In genomic region chr10:71727429-71728217, GRCh38 we compare ENCODE assay signal across 8 cellular contexts. TPM values are rescaled to one million over a fixed set of nuclear protein-coding genes. Genes with fewer than 3 reads are reported as not detected.
DNase-seq lines count a peak whose midpoint lies in the region; ATAC-seq, FAIRE-seq and TF ChIP-seq lines count a peak whose summit lies in the region.

No MANE protein-coding gene starts in this region.

- H3K9ac ChIP-seq in neuronal stem cell (ENCODE audit: low read depth, low read length, poor library complexity): no peak overlapping the region

- H3K14ac ChIP-seq in neuronal stem cell (ENCODE audit: low read length): no peak overlapping the region

- no peak overlapping the region for H3K4me2 ChIP-seq in neuronal stem cell (ENCODE audit: insufficient read depth, low read length, poor library complexity, severe bottlenecking)

- no peak for FAIRE-seq in pancreas (lab: Jason Lieb, UNC)

- H2AK5ac ChIP-seq in neuronal stem cell (ENCODE audit: low read depth, low read length): no peak overlapping the region

- H3K9me3 Mint-ChIP-seq in effector memory CD8-positive, alpha-beta T cell: no peaks in the 10 kb centered on the region

- H3K4me3 Mint-ChIP-seq in effector memory CD8-positive, alpha-beta T cell: peak overlapping the region; percentile 66 to 77

- no peaks in the 10 kb centered on the region for H3K36me3 ChIP-seq in pancreas
- no peaks in the 10 kb centered on the region for H3K36me3 ChIP-seq in neuronal stem cell (replicated peaks in 1 of 2; ENCODE audit: control insufficient read depth in 2 of 2, insufficient read depth in 2 of 2, low read length in 2 of 2)

- ATAC-seq in GM21529 (IDR thresholded peaks at IDR 0.05; ENCODE audit: unreplicated experiment): peak; percentile 68
- peak; percentile 64 for ATAC-seq in effector memory CD8-positive, alpha-beta T cell (replicated peaks)
- peak in 3 of 4 donors; percentile 56 to 67 (median 62) for ATAC-seq in pancreas

- H4K8ac ChIP-seq in neuronal stem cell (ENCODE audit: low read depth, low read length): no peak overlapping the region

- DNase-seq in GDM1 (lab: John Stamatoyannopoulos, UW): peak; percentile 67
- peak; percentile 92 to 95 for DNase-seq in Kasumi-1 (lab: John Stamatoyannopoulos, UW)
- DNase-seq in activated CD4-positive, alpha-beta T cell treated with anti-CD3 and anti-CD28 coated beads for 1 hour: peak; percentile 46
- peak; percentile 73 to 81 (median 74) for DNase-seq in effector memory CD8-positive, alpha-beta T cell
- DNase-seq in pancreas: peak in 3 of 6 donors; percentile 34 to 59 (median 37)
- no peak for DNase-seq in neuronal stem cell (ENCODE audit: low spot score)
- no peak for DNase-seq in NCI-H226

- no peak overlapping the region for H2BK15ac ChIP-seq in neuronal stem cell (ENCODE audit: low read length)

- H3K9me3 ChIP-seq in pancreas (no peaks in the 10 kb centered on the region), neuronal stem cell (replicated peaks in 1 of 2; ENCODE audit: control insufficient read depth in 2 of 2, insufficient read depth in 1 of 2, low read depth in 1 of 2, low read length in 2 of 2) (no peaks in the 10 kb centered on the region)

- no peak overlapping the region for H2BK12ac ChIP-seq in neuronal stem cell (ENCODE audit: low read length)

- H3K4ac ChIP-seq in neuronal stem cell (ENCODE audit: low read length): no peak overlapping the region

- peaks cover 37 to 76% of the 10 kb centered on the region in 2 donors for H3K4me1 Mint-ChIP-seq in effector memory CD8-positive, alpha-beta T cell (ENCODE audit: low read depth in 2 of 2)

- H3K79me1 ChIP-seq in neuronal stem cell (ENCODE audit: low read depth, low read length): no peaks in the 10 kb centered on the region

- H2BK5ac ChIP-seq in neuronal stem cell (ENCODE audit: low read length): no peak overlapping the region

- H3K18ac ChIP-seq in neuronal stem cell (ENCODE audit: low read length): no peak overlapping the region

- peaks cover 8% of the 10 kb centered on the region for H3K36me3 Mint-ChIP-seq in effector memory CD8-positive, alpha-beta T cell (ENCODE audit: insufficient read depth)

- H3K27ac ChIP-seq in pancreas (peak overlapping the region; percentile 17 to 72 (median 62)), neuronal stem cell (replicated peaks; ENCODE audit: low read length) (no peak overlapping the region)

- H3K4me1 ChIP-seq in pancreas (peaks cover 0 to 4% (median 3%) of the 10 kb centered on the region in 3 donors), neuronal stem cell (ENCODE audit: control insufficient read depth in 2 of 2, insufficient read depth in 1 of 2, low read depth in 1 of 2, low read length in 2 of 2) (peaks cover 0 to 5% of the 10 kb centered on the region in 2 donors)

- H2BK120ac ChIP-seq in neuronal stem cell (ENCODE audit: low read depth, low read length): no peak overlapping the region

- H2AFZ ChIP-seq in neuronal stem cell (ENCODE audit: low read length): no peak overlapping the region

- no peaks in the 10 kb centered on the region for H3K27me3 Mint-ChIP-seq in effector memory CD8-positive, alpha-beta T cell

- peak overlapping the region; percentile 97 to 98 for H3K27ac Mint-ChIP-seq in effector memory CD8-positive, alpha-beta T cell

- H3K27me3 ChIP-seq in pancreas (no peaks in the 10 kb centered on the region), neuronal stem cell (ENCODE audit: control insufficient read depth in 3 of 3, insufficient read depth in 3 of 3, low read depth in 1 of 3, low read length in 3 of 3) (no peaks in the 10 kb centered on the region)

- WGBS in pancreas, 2 donors: 53 to 58% methylated on average over 12 of the region's 12 CpGs
- WGBS in neuronal stem cell (ENCODE audit: extremely low coverage in 2 of 2, insufficient read length in 2 of 2, insufficient replicate concordance in 1 of 2), 2 donors: no CpG with 5 or more reads among the region's 12 CpGs

- H3K23ac ChIP-seq in neuronal stem cell (ENCODE audit: low read depth, low read length, poor library complexity): no peak overlapping the region

- no peak for TF ChIP-seq CTCF in pancreas (IDR thresholded peaks at IDR 0.05)

- intact Hi-C loops in pancreas (cut with DNase I): no loop called here

- no peak overlapping the region for H3K4me3 ChIP-seq in pancreas
- no peak overlapping the region for H3K4me3 ChIP-seq in neuronal stem cell (ENCODE audit: low read length in 2 of 2)

- H4K91ac ChIP-seq in neuronal stem cell (ENCODE audit: low read depth, low read length, poor library complexity): no peak overlapping the region

RNA-seq across cellular contexts. Expression of gene C10orf105, which starts 8.0 kb away (rescaled TPM):
- total RNA-seq in pancreas: under 1 TPM in 1 of 6 donors, not detected in 5; 0.06 TPM
- under 1 TPM; 0.08 to 0.14 TPM for polyA plus RNA-seq in pancreas
- 1.4 TPM for polyA plus RNA-seq in neuronal stem cell (2013, experiment 1 of 2)
- polyA plus RNA-seq in neuronal stem cell (2013, experiment 2 of 2): 1.3 TPM

RNA-seq across cellular contexts. Expression of gene VSIR, which starts 45.7 kb away (rescaled TPM):
- total RNA-seq in pancreas: 10 to 100 TPM in 3 of 6 donors, 1 to 10 TPM in 3; 3.7 to 27.6 (median 9.7) TPM
- 10 to 100 TPM in 1 of 2 donors, 1 to 10 TPM in 1; 5.9 to 10.2 TPM for polyA plus RNA-seq in pancreas
- polyA plus RNA-seq in neuronal stem cell (2013, experiment 1 of 2): 0.29 TPM
- 0.48 TPM for polyA plus RNA-seq in neuronal stem cell (2013, experiment 2 of 2)

Comparison
In these comparisons a context has a peak if more than half of its experiments do, and no peak if none do; other contexts are left out.
1. DNase-seq: peak in GDM1 (single experiment), Kasumi-1 (2 of 2), activated CD4-positive, alpha-beta T cell treated with anti-CD3 and anti-CD28 coated beads for 1 hour (single experiment) and effector memory CD8-positive, alpha-beta T cell (3 of 3); none in neuronal stem cell (single experiment) and NCI-H226 (single experiment).
2. Peak in every context shown above with its lines, with median percentiles within 50 percentile points of each other: ATAC-seq.